Comparison of ENCODE assay signal across 8 cellular contexts in genomic region chrX:39196192-39197102, GRCh38.
DNase-seq lines count a peak whose midpoint lies in the region; ATAC-seq and TF ChIP-seq lines count a peak whose summit lies in the region.

No MANE protein-coding gene starts in this region.

- no peaks in the 10 kb centered on the region for H3K79me2 ChIP-seq in OCI-LY3 (ENCODE audit: low read length)
- no peaks in the 10 kb centered on the region for H3K79me2 ChIP-seq in parathyroid adenoma

- H3K27ac ChIP-seq in OCI-LY3 (ENCODE audit: low read length) (peak overlapping the region; percentile 26; the same call in 1 of the 2 replicates), parathyroid adenoma (no peak overlapping the region)

- peaks cover 37% of the 10 kb centered on the region for H3K4me1 ChIP-seq in OCI-LY3 (ENCODE audit: low read length)
- H3K4me1 ChIP-seq in parathyroid adenoma: no peaks in the 10 kb centered on the region
- no peaks in the 10 kb centered on the region for H3K4me1 ChIP-seq in BE2C

- H3K27me3 ChIP-seq in OCI-LY3 (ENCODE audit: low read depth, low read length) (peaks cover 67% of the 10 kb centered on the region), parathyroid adenoma (ENCODE audit: control insufficient read depth, insufficient read depth, low read length) (no peaks in the 10 kb centered on the region), BE2C (no peaks in the 10 kb centered on the region)

- TF ChIP-seq CTCF in OCI-LY3 (IDR thresholded peaks at IDR 0.05; ENCODE audit: low read depth, low read length) (no peak), parathyroid adenoma (IDR thresholded peaks at IDR 0.05) (no peak), BE2C (IDR thresholded peaks at IDR 0.05; ENCODE audit: low read depth, low read length) (no peak)

- H3K36me3 ChIP-seq in OCI-LY3 (replicated peaks; ENCODE audit: low read depth, low read length) (no peaks in the 10 kb centered on the region), parathyroid adenoma (ENCODE audit: control insufficient read depth, insufficient read depth, low read length) (no peaks in the 10 kb centered on the region), BE2C (no peaks in the 10 kb centered on the region)

- H2AFZ ChIP-seq in OCI-LY3 (ENCODE audit: low read depth, low read length): no peak overlapping the region
- H2AFZ ChIP-seq in parathyroid adenoma: peak overlapping the region; percentile 60

- H3K4me3 ChIP-seq in OCI-LY3 (ENCODE audit: low read length) (peak overlapping the region; percentile 72), parathyroid adenoma (ENCODE audit: low read depth, low read length) (no peak overlapping the region), BE2C (ENCODE audit: low read depth, low read length) (no peak overlapping the region)

- H3K4me2 ChIP-seq in OCI-LY3 (ENCODE audit: low read length) (peak overlapping the region; percentile 91), parathyroid adenoma (ENCODE audit: low read length) (no peak overlapping the region)

- DNase-seq in EL (peak; percentile 8), left lobe of liver (ENCODE audit: low spot score) (no peak), BE2C (no peak)
- DNase-seq in activated naive CD8-positive, alpha-beta T cell treated with anti-CD3 and anti-CD28 coated beads, Interleukin-2, amount 50 U/mL, for 16 hours (ENCODE audit: low read depth, low spot score): peak; percentile 14

- H3K9ac ChIP-seq in OCI-LY3 (ENCODE audit: low read length) (peak overlapping the region; percentile 17; the same call in 1 of the 2 replicates), parathyroid adenoma (no peak overlapping the region)

- ATAC-seq in GM19463 (IDR thresholded peaks at IDR 0.05; ENCODE audit: unreplicated experiment) (peak; percentile 94), HG03439 (IDR thresholded peaks at IDR 0.05; ENCODE audit: unreplicated experiment) (peak; percentile 97), left lobe of liver (no peak)

- 0 out of 2 replicates have a peak, but pooled peaks cover 5% of the 10 kb centered on the region for H4K20me1 ChIP-seq in OCI-LY3 (ENCODE audit: insufficient read depth, low read length)

- no peaks in the 10 kb centered on the region for H3K9me3 ChIP-seq in OCI-LY3 (ENCODE audit: insufficient read depth, low read length)
- no peaks in the 10 kb centered on the region for H3K9me3 ChIP-seq in parathyroid adenoma (ENCODE audit: control insufficient read depth, low read length)
- H3K9me3 ChIP-seq in BE2C: no peaks in the 10 kb centered on the region

Comparison
In these comparisons a context has a peak if more than half of its experiments do, and no peak if none do; other contexts are left out.
1. DNase-seq: peak in EL (single experiment) and activated naive CD8-positive, alpha-beta T cell treated with anti-CD3 and anti-CD28 coated beads, Interleukin-2, amount 50 U/mL, for 16 hours (single experiment); none in left lobe of liver (single experiment) and BE2C (single experiment).